In the genomic region with DNA sequence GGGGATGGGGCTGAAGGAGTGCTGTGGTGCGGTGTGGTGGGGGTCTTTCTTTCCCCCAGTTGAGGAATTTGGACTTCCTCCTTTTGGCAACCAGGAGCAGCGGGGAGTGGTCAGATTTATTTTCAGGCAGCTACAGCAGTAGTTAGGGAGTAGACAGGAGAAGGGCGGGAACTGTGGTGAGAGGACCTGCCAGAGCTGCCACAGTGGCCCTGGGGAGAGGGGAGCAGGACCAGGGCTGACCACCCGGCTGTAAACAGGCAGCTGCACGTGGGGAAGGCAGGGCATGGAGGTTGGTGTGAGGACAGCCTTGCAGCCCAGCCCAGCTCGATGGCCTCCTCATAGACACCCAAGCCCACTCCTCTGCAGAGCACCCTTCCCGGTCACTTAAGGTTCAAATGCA, we compare ENCODE assay signal across 16 cellular contexts.
"Had no signal": no experiment of that assay in that cellular context is flagged by ENCODE, and none has a peak within 500 bp of the region (broad histone marks: within the 10 kb centered on the region; RNA-seq: fewer than 3 reads in every experiment).

No MANE protein-coding gene starts in this region.

- DNase-seq: activated CD4-positive, alpha-beta T cell treated with anti-CD3 and anti-CD28 coated beads for 36 hours; activated CD8-positive, alpha-beta memory T cell treated with anti-CD3 and anti-CD28 coated beads, Interleukin-2, amount 50 U/mL, for 4 hours; activated CD8-positive, alpha-beta T cell treated with anti-CD3 and anti-CD28 coated beads for 36 hours; activated naive CD8-positive, alpha-beta T cell treated with anti-CD3 and anti-CD28 coated beads, Interleukin-2, amount 10 ng/mL, durations not matched to agents 7 days and 5 days; activated T-cell treated with anti-CD3 and anti-CD28 coated beads, Interleukin-2, amount 50 U/mL, for 72 hours; anterior cingulate cortex; colonic mucosa; effector CD8-positive, alpha-beta T cell; hypothalamus; naive thymus-derived CD8-positive, alpha-beta T cell; ovary; T-cell; T1000 had no signal

- H3K27me3 Mint-ChIP-seq: activated CD4-positive, alpha-beta T cell treated with anti-CD3 and anti-CD28 coated beads for 36 hours; activated CD8-positive, alpha-beta T cell treated with anti-CD3 and anti-CD28 coated beads for 36 hours had no signal

- H3K9me3 ChIP-seq: colonic mucosa, ovary had no signal

- H3K27ac ChIP-seq: colonic mucosa, SK-N-MC had no signal

- ATAC-seq: activated CD4-positive, alpha-beta T cell treated with anti-CD3 and anti-CD28 coated beads for 36 hours; activated CD8-positive, alpha-beta T cell treated with anti-CD3 and anti-CD28 coated beads for 36 hours; activated T-cell treated with anti-CD3 and anti-CD28 coated beads, Interleukin-2, amount 50 U/mL, for 72 hours; naive thymus-derived CD8-positive, alpha-beta T cell; T-cell had no signal

- H3K27me3 ChIP-seq: colonic mucosa, ovary, tibial nerve had no signal

- H3K4me3 ChIP-seq: colonic mucosa, ovary, SK-N-MC, skin epidermis, tibial nerve had no signal

- H3K4me1 Mint-ChIP-seq: activated CD4-positive, alpha-beta T cell treated with anti-CD3 and anti-CD28 coated beads for 36 hours; activated naive CD8-positive, alpha-beta T cell treated with anti-CD3 and anti-CD28 coated beads, Interleukin-2, amount 10 ng/mL, durations not matched to agents 7 days and 5 days; T-cell had no signal

- H3K36me3 ChIP-seq: colonic mucosa, ovary had no signal

- H3K9me3 Mint-ChIP-seq: activated CD8-positive, alpha-beta T cell treated with anti-CD3 and anti-CD28 coated beads for 36 hours; activated naive CD8-positive, alpha-beta T cell treated with anti-CD3 and anti-CD28 coated beads, Interleukin-2, amount 10 ng/mL, durations not matched to agents 7 days and 5 days; activated T-cell treated with anti-CD3 and anti-CD28 coated beads, Interleukin-2, amount 50 U/mL, for 72 hours had no signal

- H3K27ac Mint-ChIP-seq: activated CD4-positive, alpha-beta T cell treated with anti-CD3 and anti-CD28 coated beads for 36 hours; activated CD8-positive, alpha-beta T cell treated with anti-CD3 and anti-CD28 coated beads for 36 hours; activated naive CD8-positive, alpha-beta T cell treated with anti-CD3 and anti-CD28 coated beads, Interleukin-2, amount 10 ng/mL, durations not matched to agents 7 days and 5 days; activated T-cell treated with anti-CD3 and anti-CD28 coated beads, Interleukin-2, amount 50 U/mL, for 72 hours; T-cell had no signal

- H3K36me3 Mint-ChIP-seq: activated naive CD8-positive, alpha-beta T cell treated with anti-CD3 and anti-CD28 coated beads, Interleukin-2, amount 10 ng/mL, durations not matched to agents 7 days and 5 days; naive thymus-derived CD8-positive, alpha-beta T cell; T-cell had no signal

- H3K4me3 Mint-ChIP-seq: activated CD4-positive, alpha-beta T cell treated with anti-CD3 and anti-CD28 coated beads for 36 hours; activated CD8-positive, alpha-beta T cell treated with anti-CD3 and anti-CD28 coated beads for 36 hours; activated naive CD8-positive, alpha-beta T cell treated with anti-CD3 and anti-CD28 coated beads, Interleukin-2, amount 10 ng/mL, durations not matched to agents 7 days and 5 days; activated T-cell treated with anti-CD3 and anti-CD28 coated beads, Interleukin-2, amount 50 U/mL, for 72 hours; naive thymus-derived CD8-positive, alpha-beta T cell; T-cell had no signal
